22 cellular contexts compared by ENCODE assay signal in the genomic region with DNA sequence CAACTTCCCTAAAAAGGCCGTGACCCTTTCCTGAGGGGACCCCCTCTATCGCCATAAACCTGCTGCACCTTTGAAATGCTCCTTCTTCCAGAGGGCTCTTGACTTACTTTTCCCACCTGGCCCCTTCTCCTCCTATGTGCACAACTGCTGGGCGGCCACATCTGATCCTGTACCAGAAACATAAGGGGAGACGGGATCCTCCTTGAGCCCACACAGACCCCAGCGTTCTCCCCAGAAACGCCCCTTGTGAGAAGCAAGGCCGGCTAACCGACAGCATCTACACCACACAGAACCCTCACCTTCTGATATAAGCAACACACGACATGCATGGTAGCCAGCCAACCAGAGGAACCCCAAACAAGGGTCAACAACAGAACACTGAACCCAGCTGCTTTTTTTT. TPM values are rescaled to one million over a fixed set of nuclear protein-coding genes. Genes with fewer than 3 reads are reported as not detected.
DNase-seq lines count a peak whose midpoint lies in the region; ATAC-seq and TF ChIP-seq lines count a peak whose summit lies in the region.
"Had no signal": no experiment of that assay in that cellular context is flagged by ENCODE, and none has a peak within 500 bp of the region (broad histone marks: within the 10 kb centered on the region; RNA-seq: fewer than 3 reads in every experiment).

No MANE protein-coding gene starts in this region.

- no peak for ATAC-seq in activated T-cell treated with anti-CD3 and anti-CD28 coated beads, Interleukin-2, amount 50 U/mL, for 4 hours
- ATAC-seq in IMR-90 (ENCODE audit: low read depth) = no peak
- ATAC-seq in GM19351 (IDR thresholded peaks at IDR 0.05; ENCODE audit: unreplicated experiment) = no peak
- ATAC-seq in GM21723 (IDR thresholded peaks at IDR 0.05; ENCODE audit: unreplicated experiment) = no peak
- ATAC-seq: HCT116, PC-3 had no signal

- H3K4ac ChIP-seq in IMR-90 (ENCODE audit: low read depth, low read length) = no peak overlapping the region

- intact Hi-C loops in IMR-90 (cut with micrococcal nuclease) = no loop called here
- intact Hi-C loops in posterior vena cava (cut with DNase I) = loop anchor here in 1 of 2 donors (5.0 kb wide), 1 partner anchor 33 kb away; no protein-coding TSS in a partner anchor

- no peak overlapping the region for H4K8ac ChIP-seq in IMR-90 (ENCODE audit: low read depth in 2 of 2, low read length in 2 of 2)

- H3K9me3 ChIP-seq in IMR-90 (ENCODE audit: control insufficient read depth, insufficient read depth, low read length) = no peaks in the 10 kb centered on the region
- H3K9me3 ChIP-seq: MG63 had no signal

- no peak overlapping the region for H3K14ac ChIP-seq in IMR-90 (replicated peaks; ENCODE audit: low read depth, low read length)

- CTCF ChIA-PET in IMR-90 (lab: Yijun Ruan, JAX) = interaction anchor here (1.3 to 4.9 kb wide), 6 partner anchors 8 to 358 kb away, joined by 3 to 64 read pairs (median 8); no protein-coding TSS in a partner anchor

- 82% methylated on average over 2 of the region's 9 CpGs; no CpG with 5 or more reads in 1 of the 2 experiments for WGBS in IMR-90 (ENCODE audit: extremely low coverage in 2 of 2, insufficient read length in 1 of 2), 2 experiments

- peaks cover 80% of the 10 kb centered on the region for H3K36me3 Mint-ChIP-seq in activated T-cell treated with anti-CD3 and anti-CD28 coated beads, Interleukin-2, amount 50 U/mL, for 24 hours (ENCODE audit: low read depth)
- H3K36me3 Mint-ChIP-seq in activated T-cell treated with anti-CD3 and anti-CD28 coated beads, Interleukin-2, amount 50 U/mL, for 4 hours (ENCODE audit: insufficient read depth) = peaks cover 18% of the 10 kb centered on the region
- H3K36me3 Mint-ChIP-seq in chondrocyte (ENCODE audit: low read depth) = peaks cover 6% of the 10 kb centered on the region

- no peak for TF ChIP-seq POLR2A in IMR-90 (IDR thresholded peaks at IDR 0.05; ENCODE audit: low read depth, low read length)

- H3K9ac ChIP-seq in IMR-90 (ENCODE audit: low read depth, low read length) = no peak overlapping the region

- H3K23ac ChIP-seq in IMR-90 (ENCODE audit: low read depth, low read length) = no peak overlapping the region

- H3K27me3 ChIP-seq in IMR-90 (ENCODE audit: control insufficient read depth, insufficient read depth, low read length) = no peaks in the 10 kb centered on the region
- H3K27me3 ChIP-seq: MG63 had no signal

- H3K36me3 ChIP-seq in IMR-90 (ENCODE audit: control insufficient read depth, insufficient read depth, low read length) = peaks cover 13% of the 10 kb centered on the region

- H2AK5ac ChIP-seq in IMR-90 (ENCODE audit: low read depth, low read length) = no peak overlapping the region

- no peak overlapping the region for H2BK120ac ChIP-seq in IMR-90 (ENCODE audit: low read depth, low read length)

- no peak overlapping the region for H3K4me2 ChIP-seq in IMR-90 (ENCODE audit: low read depth, low read length)

- H2BK15ac ChIP-seq in IMR-90 (ENCODE audit: low read depth, low read length) = no peak overlapping the region

- POLR2A ChIA-PET in IMR-90 (lab: Charles Lee; ENCODE audit: unreplicated experiment) = no interaction called here

- peaks cover 4% of the 10 kb centered on the region for H3K4me1 Mint-ChIP-seq in activated T-cell treated with anti-CD3 and anti-CD28 coated beads, Interleukin-2, amount 50 U/mL, for 24 hours (ENCODE audit: low read depth)
- no peaks in the 10 kb centered on the region for H3K4me1 Mint-ChIP-seq in activated T-cell treated with anti-CD3 and anti-CD28 coated beads, Interleukin-2, amount 50 U/mL, for 4 hours (ENCODE audit: low read depth)
- H3K4me1 Mint-ChIP-seq in chondrocyte (ENCODE audit: low read depth) = peaks cover 44% of the 10 kb centered on the region

- H4K5ac ChIP-seq in IMR-90 (ENCODE audit: low read depth, low read length) = no peak overlapping the region

- no peak overlapping the region for H3K18ac ChIP-seq in IMR-90 (ENCODE audit: low read depth, low read length)

- H2BK20ac ChIP-seq in IMR-90 (ENCODE audit: low read depth, low read length) = no peak overlapping the region

- in situ Hi-C loops in IMR-90 (cut with MboI; ENCODE audit: low sequenced_read_pairs) = no loop called here

- dilution Hi-C loops in IMR-90 (cut with HindIII; ENCODE audit: low sequenced_read_pairs, unreplicated experiment) = no loop called here

- H2BK5ac ChIP-seq in IMR-90 (ENCODE audit: low read depth, low read length, poor library complexity, severe bottlenecking) = no peak overlapping the region

- no peak overlapping the region for H4K91ac ChIP-seq in IMR-90 (ENCODE audit: insufficient read depth, low read depth, low read length)

- peaks cover 4 to 28% of the 10 kb centered on the region in 2 experiments; a peak in 3 of 4 replicates for H3K79me1 ChIP-seq in IMR-90 (ENCODE audit: low read depth in 1 of 2, low read length in 2 of 2)

- no peak overlapping the region for H3K56ac ChIP-seq in IMR-90 (ENCODE audit: extremely low read depth, insufficient read depth, low read length)

- H3K27me3 Mint-ChIP-seq in activated T-cell treated with anti-CD3 and anti-CD28 coated beads, Interleukin-2, amount 50 U/mL, for 24 hours = no peaks in the 10 kb centered on the region
- H3K27me3 Mint-ChIP-seq in activated T-cell treated with anti-CD3 and anti-CD28 coated beads, Interleukin-2, amount 50 U/mL, for 4 hours (ENCODE audit: low read depth) = no peaks in the 10 kb centered on the region
- no peaks in the 10 kb centered on the region for H3K27me3 Mint-ChIP-seq in chondrocyte (ENCODE audit: low read depth)
- H3K27me3 Mint-ChIP-seq: CD4-positive, CD25-positive, alpha-beta regulatory T cell had no signal

- no peak overlapping the region for H2AFZ ChIP-seq in IMR-90 (replicated peaks; ENCODE audit: low read length, poor library complexity)

- no peak overlapping the region for H3K27ac ChIP-seq in IMR-90 (ENCODE audit: insufficient read depth, low read length)

- H3K4me3 ChIP-seq in IMR-90 (ENCODE audit: insufficient read depth, low read depth, low read length) = no peak overlapping the region
- H3K4me3 ChIP-seq: MG63 had no signal

- H3K4me3 Mint-ChIP-seq in activated T-cell treated with anti-CD3 and anti-CD28 coated beads, Interleukin-2, amount 50 U/mL, for 24 hours = no peak overlapping the region
- no peak overlapping the region for H3K4me3 Mint-ChIP-seq in activated T-cell treated with anti-CD3 and anti-CD28 coated beads, Interleukin-2, amount 50 U/mL, for 4 hours
- H3K4me3 Mint-ChIP-seq in chondrocyte (ENCODE audit: unreplicated experiment) = no peak overlapping the region
- H3K4me3 Mint-ChIP-seq: CD4-positive, CD25-positive, alpha-beta regulatory T cell had no signal

- no peaks in the 10 kb centered on the region; the same call in 1 of the 2 replicates for H3K9me1 ChIP-seq in IMR-90 (ENCODE audit: insufficient read depth, low read length)

- peak overlapping the region; percentile 9 for H2AK9ac ChIP-seq in IMR-90 (replicated peaks; ENCODE audit: low read depth, low read length, poor library complexity)

- H3K27ac Mint-ChIP-seq in activated T-cell treated with anti-CD3 and anti-CD28 coated beads, Interleukin-2, amount 50 U/mL, for 24 hours = peak overlapping the region; percentile 26
- H3K27ac Mint-ChIP-seq in chondrocyte (ENCODE audit: unreplicated experiment) = peak overlapping the region; percentile 17

- BruUV-seq in IMR-90 (replicated peaks; lab: Mats Ljungman, UMichigan) = no TSS peak

- no peaks in the 10 kb centered on the region for H3K9me3 Mint-ChIP-seq in activated T-cell treated with anti-CD3 and anti-CD28 coated beads, Interleukin-2, amount 50 U/mL, for 24 hours
- no peaks in the 10 kb centered on the region for H3K9me3 Mint-ChIP-seq in activated T-cell treated with anti-CD3 and anti-CD28 coated beads, Interleukin-2, amount 50 U/mL, for 4 hours
- H3K9me3 Mint-ChIP-seq in chondrocyte (ENCODE audit: low read depth) = no peaks in the 10 kb centered on the region

- no peak for TF ChIP-seq RAD21 in IMR-90 (IDR thresholded peaks at IDR 0.05; ENCODE audit: low read length)

- no peak for TF ChIP-seq CTCF in IMR-90 (conservative IDR thresholded peaks at IDR 0.05; ENCODE audit: low read depth, low read length)
- no peak for TF ChIP-seq CTCF in chondrocyte (IDR thresholded peaks at IDR 0.05)

- H4K20me1 ChIP-seq in IMR-90 (ENCODE audit: insufficient read depth, low read length) = no peaks in the 10 kb centered on the region

- DNase-seq in activated T-cell treated with anti-CD3 and anti-CD28 coated beads, Interleukin-2, amount 50 U/mL, for 24 hours = no peak
- no peak for DNase-seq in activated T-cell treated with anti-CD3 and anti-CD28 coated beads, Interleukin-2, amount 50 U/mL, for 4 hours
- no peak for DNase-seq in IMR-90
- peak; percentile 52 for DNase-seq in chondrocyte (ENCODE audit: low spot score)
- peak; percentile 74 for DNase-seq in posterior vena cava (ENCODE audit: low spot score)
- DNase-seq in CD1c-positive myeloid dendritic cell (ENCODE audit: extremely low spot score) = no peak
- DNase-seq: 8988T; ACHN; CD4-positive, CD25-positive, alpha-beta regulatory T cell; KG1; MG63; NCI-H1105 treated with DMSO at 0.1 percent for 48 hours; NCI-H146; NCI-H1930; NCI-H2107; NCI-H524; NCI-H748 treated with DMSO at 0.1 percent for 48 hours; PC-3; SHP77 had no signal

- peaks cover 19% of the 10 kb centered on the region for H3K4me1 ChIP-seq in IMR-90 (ENCODE audit: control insufficient read depth, insufficient read depth, low read length)

TF ChIP-seq in IMR-90, 13 proteins besides CTCF, POLR2A, EP300 and RAD21 (continues in another document):
- no peak for TF ChIP-seq RCOR1 (IDR thresholded peaks at IDR 0.05; ENCODE audit: insufficient replicate concordance, low read length)
- no peak for TF ChIP-seq FOS (IDR thresholded peaks at IDR 0.05; ENCODE audit: low read depth, low read length)
- TF ChIP-seq SMC3 (IDR thresholded peaks at IDR 0.05; ENCODE audit: low read depth, low read length) = no peak
- TF ChIP-seq CEBPB (IDR thresholded peaks at IDR 0.05; ENCODE audit: low read depth, low read length) = no peak
- no peak for TF ChIP-seq MXI1 (IDR thresholded peaks at IDR 0.05; ENCODE audit: borderline replicate concordance, low read depth, low read length)
- no peak for TF ChIP-seq USF2 (IDR thresholded peaks at IDR 0.05; ENCODE audit: low read depth, low read length)
- TF ChIP-seq MAZ (IDR thresholded peaks at IDR 0.05; ENCODE audit: borderline replicate concordance, low read depth, low read length) = no peak

RNA-seq across cellular contexts. Expression of gene MNT, which starts 14.2 kb away (rescaled TPM):
- total RNA-seq in activated T-cell treated with anti-CD3 and anti-CD28 coated beads, Interleukin-2, amount 50 U/mL, for 4 hours = 10 to 100 TPM; 27.8 to 30.7 (median 29.5) TPM
- total RNA-seq in IMR-90 (2012; rRNA removed) = 1.4 and 1.9 TPM in 2 replicates
- 8.3 and 9.4 TPM in 2 replicates for polyA plus RNA-seq in IMR-90 (2012; rRNA removed)
- 7.6 and 9.5 TPM in 2 replicates for polyA plus RNA-seq in IMR-90 (2012; cell fraction: cytosol; rRNA removed)
- 48.6 and 60.0 TPM in 2 replicates for polyA plus RNA-seq in IMR-90 (2012; cell fraction: nucleus; rRNA removed; ENCODE audit: low replicate concordance)
- 22.7 to 29.8 TPM (median 29.4 TPM) in 3 replicates for total RNA-seq in chondrocyte
- total RNA-seq in posterior vena cava = 10 to 100 TPM; 26.0 to 27.2 TPM

Comparison
In these comparisons a context has a peak if more than half of its experiments do, and no peak if none do; other contexts are left out.
1. DNase-seq: peak in chondrocyte (single experiment) and posterior vena cava (single experiment); none in activated T-cell treated with anti-CD3 and anti-CD28 coated beads, Interleukin-2, amount 50 U/mL, for 24 hours (single experiment), activated T-cell treated with anti-CD3 and anti-CD28 coated beads, Interleukin-2, amount 50 U/mL, for 4 hours (single experiment), IMR-90 (single experiment) and CD1c-positive myeloid dendritic cell (single experiment).